18 cellular contexts compared by ENCODE assay signal in the genomic region with DNA sequence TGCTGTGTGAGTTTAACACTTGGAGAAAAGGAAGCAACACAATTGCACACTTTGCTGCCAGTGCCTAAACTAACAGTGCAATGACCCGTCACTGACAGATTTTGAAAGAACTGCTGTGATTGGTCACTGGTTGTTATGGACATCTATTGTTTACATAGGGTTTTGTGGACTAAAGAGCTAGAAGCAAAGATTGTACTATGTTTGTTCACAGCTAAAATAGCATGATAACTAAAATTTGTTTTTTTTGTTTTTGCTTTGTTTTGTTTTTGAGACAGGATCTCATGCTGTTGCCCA.
DNase-seq lines count a peak whose midpoint lies in the region; ATAC-seq and TF ChIP-seq lines count a peak whose summit lies in the region.
"Had no signal": no experiment of that assay in that cellular context is flagged by ENCODE, and none has a peak within 500 bp of the region (broad histone marks: within the 10 kb centered on the region; RNA-seq: fewer than 3 reads in every experiment).

No MANE protein-coding gene starts in this region.

- H3K36me3 ChIP-seq in left lung (no peaks in the 10 kb centered on the region), hepatocyte (replicated peaks; ENCODE audit: insufficient read depth, low read depth) (no peaks in the 10 kb centered on the region)

- H3K27me3 ChIP-seq in left lung = peaks cover 17 to 54% of the 10 kb centered on the region in 2 donors
- H3K27me3 ChIP-seq in hepatocyte = peaks cover 36% of the 10 kb centered on the region

- H3K9me3 ChIP-seq in left lung (no peaks in the 10 kb centered on the region), hepatocyte (ENCODE audit: low read depth) (no peaks in the 10 kb centered on the region)

- H3K79me2 ChIP-seq in hepatocyte = no peaks in the 10 kb centered on the region
- H3K79me2 ChIP-seq: parathyroid adenoma had no signal

- WGBS in hepatocyte (ENCODE audit: low lambda C conversion rate, missing lambda C conversion rate) = 40% methylated on average over 1 of the region's 1 CpG

- H3K4me3 ChIP-seq in choroid plexus epithelial cell (ENCODE audit: low read depth, low read length) (no peak overlapping the region), left lung (no peak overlapping the region), hepatocyte (no peak overlapping the region)

- H3K9me2 ChIP-seq in hepatocyte (replicated peaks; ENCODE audit: insufficient read depth) = no peaks in the 10 kb centered on the region

- intact Hi-C loops in left lung (cut with DNase I) = no loop called here

- H3K27ac ChIP-seq in left lung (no peak overlapping the region), temporal lobe (ENCODE audit: low read depth, low read length) (peak overlapping the region; percentile 74), hepatocyte (no peak overlapping the region)
- H3K27ac ChIP-seq: 22Rv1, C4-2B, parathyroid adenoma had no signal

- no peaks in the 10 kb centered on the region for H4K20me1 ChIP-seq in hepatocyte (ENCODE audit: insufficient read depth, poor library complexity, severe bottlenecking)

- peak; percentile 37 for DNase-seq in DMS53 (lab: John Stamatoyannopoulos, UW)
- no peak for DNase-seq in DMS53 treated with DMSO at 0.1 percent for 48 hours (lab: John Stamatoyannopoulos, UW; ENCODE audit: unreplicated experiment)
- peak; percentile 28 for DNase-seq in choroid plexus epithelial cell (ENCODE audit: low read depth)
- no peak for DNase-seq in left lung
- no peak for DNase-seq in hepatocyte (ENCODE audit: low spot score)
- no peak for DNase-seq in stimulated activated CD4-positive, alpha-beta T cell treated with anti-CD3 and anti-CD28 coated beads, Interleukin-4, amount 100 ng/mL, for 4 hours
- DNase-seq: activated CD4-positive, alpha-beta T cell treated with anti-CD3 and anti-CD28 coated beads for 1 hour; DMS 273 treated with DMSO at 0.1 percent for 48 hours; HFFc6; left colon; NCI-H2171 treated with DMSO at 0.1 percent for 48 hours; T-helper 9 cell had no signal

- no peak overlapping the region for H2AFZ ChIP-seq in hepatocyte
- H2AFZ ChIP-seq: parathyroid adenoma had no signal

- H3K4me2 ChIP-seq in hepatocyte = no peak overlapping the region

- ATAC-seq in left lung (peak; percentile 16), HG03045 (IDR thresholded peaks at IDR 0.05; ENCODE audit: unreplicated experiment) (no peak)
- ATAC-seq: activated T-helper 17 cell treated with anti-CD3 and anti-CD28 coated beads, Interleukin-2, amount 50 U/mL, for 72 hours; left colon had no signal

- TF ChIP-seq CTCF in choroid plexus epithelial cell (conservative IDR thresholded peaks at IDR 0.05; ENCODE audit: low read depth, low read length) = no peak
- no peak for TF ChIP-seq CTCF in left lung (IDR thresholded peaks at IDR 0.05)
- TF ChIP-seq CTCF in hepatocyte (IDR thresholded peaks at IDR 0.05; ENCODE audit: poor library complexity) = no peak

- no peaks in the 10 kb centered on the region for H3K4me1 ChIP-seq in left lung
- H3K4me1 ChIP-seq in hepatocyte (ENCODE audit: insufficient read depth) = no peaks in the 10 kb centered on the region
- H3K4me1 ChIP-seq: parathyroid adenoma had no signal

Comparison
In these comparisons a context has a peak if more than half of its experiments do, and no peak if none do; other contexts are left out.
1. DNase-seq: peak in DMS53 (single experiment) and choroid plexus epithelial cell (single experiment); none in DMS53 treated with DMSO at 0.1 percent for 48 hours (single experiment), left lung (0 of 2), hepatocyte (single experiment) and stimulated activated CD4-positive, alpha-beta T cell treated with anti-CD3 and anti-CD28 coated beads, Interleukin-4, amount 100 ng/mL, for 4 hours (0 of 2).